8 cellular contexts compared by ENCODE assay signal in the genomic region with DNA sequence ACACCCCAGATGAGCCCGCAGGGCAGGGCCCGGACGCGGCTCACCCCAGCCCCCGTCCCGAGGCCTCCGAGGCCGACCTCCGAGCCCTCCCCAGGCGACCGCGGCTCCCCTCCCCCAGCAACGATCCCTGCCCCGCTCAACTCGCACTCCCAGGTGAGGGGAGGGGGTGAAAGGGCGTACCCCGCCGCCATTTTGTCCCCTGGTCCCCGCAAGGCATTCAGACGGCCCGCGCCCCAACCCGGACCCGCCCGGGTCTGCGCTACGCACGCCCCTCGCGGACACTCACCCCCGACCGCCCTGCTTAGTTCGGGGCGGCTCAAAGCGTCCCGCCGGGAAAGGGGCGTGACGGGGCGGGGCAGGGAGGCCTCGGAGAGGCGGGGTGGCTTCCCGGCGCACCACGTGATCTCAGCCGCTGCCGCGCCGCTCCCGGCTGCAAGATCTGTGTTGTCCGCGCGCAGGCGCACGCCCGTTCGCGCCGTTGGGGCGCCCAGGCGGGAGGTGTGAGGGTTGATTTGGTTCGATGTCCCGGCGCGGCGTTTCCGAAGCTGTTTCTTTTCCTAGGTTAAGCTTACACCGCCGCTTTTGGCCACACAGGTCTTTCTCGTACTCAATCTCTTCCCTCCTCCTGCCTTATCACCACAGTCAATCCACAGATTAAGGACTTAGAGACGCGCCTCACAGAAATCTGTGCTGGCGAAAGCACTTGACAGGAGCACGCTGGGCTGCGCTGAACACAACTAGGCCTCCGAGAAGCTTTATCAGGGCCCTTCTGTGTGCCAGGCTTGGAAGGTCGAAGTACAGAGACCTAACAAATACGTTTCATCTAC. TPM values are rescaled to one million over a fixed set of nuclear protein-coding genes. Genes with fewer than 3 reads are reported as not detected.
DNase-seq lines count a peak whose midpoint lies in the region; ATAC-seq and TF ChIP-seq lines count a peak whose summit lies in the region.

A gene with protein sequence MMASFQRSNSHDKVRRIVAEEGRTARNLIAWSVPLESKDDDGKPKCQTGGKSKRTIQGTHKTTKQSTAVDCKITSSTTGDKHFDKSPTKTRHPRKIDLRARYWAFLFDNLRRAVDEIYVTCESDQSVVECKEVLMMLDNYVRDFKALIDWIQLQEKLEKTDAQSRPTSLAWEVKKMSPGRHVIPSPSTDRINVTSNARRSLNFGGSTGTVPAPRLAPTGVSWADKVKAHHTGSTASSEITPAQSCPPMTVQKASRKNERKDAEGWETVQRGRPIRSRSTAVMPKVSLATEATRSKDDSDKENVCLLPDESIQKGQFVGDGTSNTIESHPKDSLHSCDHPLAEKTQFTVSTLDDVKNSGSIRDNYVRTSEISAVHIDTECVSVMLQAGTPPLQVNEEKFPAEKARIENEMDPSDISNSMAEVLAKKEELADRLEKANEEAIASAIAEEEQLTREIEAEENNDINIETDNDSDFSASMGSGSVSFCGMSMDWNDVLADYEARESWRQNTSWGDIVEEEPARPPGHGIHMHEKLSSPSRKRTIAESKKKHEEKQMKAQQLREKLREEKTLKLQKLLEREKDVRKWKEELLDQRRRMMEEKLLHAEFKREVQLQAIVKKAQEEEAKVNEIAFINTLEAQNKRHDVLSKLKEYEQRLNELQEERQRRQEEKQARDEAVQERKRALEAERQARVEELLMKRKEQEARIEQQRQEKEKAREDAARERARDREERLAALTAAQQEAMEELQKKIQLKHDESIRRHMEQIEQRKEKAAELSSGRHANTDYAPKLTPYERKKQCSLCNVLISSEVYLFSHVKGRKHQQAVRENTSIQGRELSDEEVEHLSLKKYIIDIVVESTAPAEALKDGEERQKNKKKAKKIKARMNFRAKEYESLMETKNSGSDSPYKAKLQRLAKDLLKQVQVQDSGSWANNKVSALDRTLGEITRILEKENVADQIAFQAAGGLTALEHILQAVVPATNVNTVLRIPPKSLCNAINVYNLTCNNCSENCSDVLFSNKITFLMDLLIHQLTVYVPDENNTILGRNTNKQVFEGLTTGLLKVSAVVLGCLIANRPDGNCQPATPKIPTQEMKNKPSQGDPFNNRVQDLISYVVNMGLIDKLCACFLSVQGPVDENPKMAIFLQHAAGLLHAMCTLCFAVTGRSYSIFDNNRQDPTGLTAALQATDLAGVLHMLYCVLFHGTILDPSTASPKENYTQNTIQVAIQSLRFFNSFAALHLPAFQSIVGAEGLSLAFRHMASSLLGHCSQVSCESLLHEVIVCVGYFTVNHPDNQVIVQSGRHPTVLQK (N-terminal part only) (minus strand): TSS at position 328 of the 827 bp plus-strand sequence. CDS start 21,523 bp downstream, outside the sequence.

- POLR2A ChIA-PET in AG04450 (lab: Yijun Ruan, JAX), result interaction anchor here (0.8 to 1.0 kb wide), 2 partner anchors 26 to 712 kb away, joined by 3 to 4 read pairs; a partner anchor contains a TSS

- peak within 1 kb of the TSS; percentile 84 for H3K4me3 ChIP-seq in AG04450 (ENCODE audit: low read depth, low read length)

- H3K27ac ChIP-seq in AG04450 (ENCODE audit: low read depth, low read length) (no peak within 1 kb of the TSS), caudate nucleus (ENCODE audit: low read depth, low read length) (peak within 1 kb of the TSS; percentile 92)

- H3K9me3 ChIP-seq in AG04450 (ENCODE audit: control insufficient read depth, insufficient read depth, low read length), result no peaks in the 10 kb centered on the region; the same call in 1 of the 2 replicates

- CTCF ChIA-PET in AG04450 (lab: Charles Lee), result interaction anchor here (1.4 kb wide), 1 partner anchor 638 kb away, joined by 3 read pairs; no protein-coding TSS in a partner anchor

- DNase-seq in AG04450 (ENCODE audit: low read depth, low spot score) (peak; percentile 57), NCI-H345 (lab: John Stamatoyannopoulos, UW) (peak; percentile 90), caudate nucleus (lab: John Stamatoyannopoulos, UW) (peak in 60 of 61 donors; percentile 61 to 95 (median 88)), iris pigment epithelial cell (ENCODE audit: low read depth) (peak; percentile 89)
- DNase-seq in activated CD4-positive, CD25-positive, alpha-beta regulatory T cell (lab: John Stamatoyannopoulos, UW), result peak; percentile 80 to 84 (median 81)
- DNase-seq in stimulated activated CD4-positive, alpha-beta T cell treated with anti-CD3 and anti-CD28 coated beads, Interleukin-12 subunit alpha, Interleukin-12 subunit beta, amount 100 ng/mL, for 24 hours (ENCODE audit: low read depth in 2 of 2), result peak; percentile 84 to 91

- peak; percentile 83 for ATAC-seq in GM18907 (IDR thresholded peaks at IDR 0.05; ENCODE audit: unreplicated experiment)
- ATAC-seq in HG03159 (IDR thresholded peaks at IDR 0.05; ENCODE audit: unreplicated experiment), result peak; percentile 83

- no peak for TF ChIP-seq CTCF in AG04450 (IDR thresholded peaks at IDR 0.05; ENCODE audit: low read depth, low read length)

- no peaks in the 10 kb centered on the region for H3K27me3 ChIP-seq in AG04450 (ENCODE audit: control insufficient read depth, insufficient read depth, low read length)

RNA-seq across cellular contexts. Expression of the gene that starts here (rescaled TPM):
- polyA plus RNA-seq in AG04450 (2011; rRNA removed), result 5.4 and 7.6 TPM in 2 replicates
- polyA minus RNA-seq in AG04450 (2011; rRNA and poly(A)+ RNA removed), result 5.6 and 8.1 TPM in 2 replicates
